In the genomic region with DNA sequence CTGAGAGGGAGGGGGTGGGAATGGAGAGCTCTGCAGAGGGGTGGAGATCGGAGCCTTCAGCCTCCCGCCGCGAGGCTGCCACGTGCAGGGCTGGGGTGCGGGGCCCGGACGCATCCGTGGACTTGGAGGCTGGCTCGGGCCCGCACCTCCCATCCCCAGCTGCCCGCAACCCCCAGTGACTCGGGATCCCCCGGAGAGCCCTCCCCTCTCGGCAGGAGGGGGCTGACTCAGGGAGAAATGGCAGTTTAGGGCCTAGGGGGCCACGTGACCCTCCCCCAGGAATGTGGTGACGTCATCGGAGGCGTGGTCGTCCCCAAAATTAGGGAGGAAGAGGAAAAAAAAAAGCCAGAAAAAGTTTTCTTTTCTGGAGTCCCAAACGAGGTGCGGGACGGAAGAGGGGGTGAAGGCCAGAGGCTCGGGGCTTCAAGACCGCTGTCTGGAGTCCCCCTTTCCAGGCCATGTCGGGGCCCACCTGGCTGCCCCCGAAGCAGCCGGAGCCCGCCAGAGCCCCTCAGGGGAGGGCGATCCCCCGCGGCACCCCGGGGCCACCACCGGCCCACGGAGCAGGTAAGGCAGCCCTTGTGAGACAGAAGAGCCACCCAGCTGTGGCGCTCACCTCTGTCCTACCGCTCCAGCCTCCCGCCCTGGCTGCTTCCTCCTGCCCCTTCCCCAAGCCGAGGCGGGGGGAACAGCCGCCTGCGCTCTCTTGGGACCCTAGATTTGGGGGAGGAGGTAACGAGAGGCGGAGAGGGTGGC, we compare ENCODE assay signal across 8 cellular contexts. TPM values are rescaled to one million over a fixed set of nuclear protein-coding genes. Genes with fewer than 3 reads are reported as not detected.
DNase-seq lines count a peak whose midpoint lies in the region; ATAC-seq and TF ChIP-seq lines count a peak whose summit lies in the region.

A gene with protein sequence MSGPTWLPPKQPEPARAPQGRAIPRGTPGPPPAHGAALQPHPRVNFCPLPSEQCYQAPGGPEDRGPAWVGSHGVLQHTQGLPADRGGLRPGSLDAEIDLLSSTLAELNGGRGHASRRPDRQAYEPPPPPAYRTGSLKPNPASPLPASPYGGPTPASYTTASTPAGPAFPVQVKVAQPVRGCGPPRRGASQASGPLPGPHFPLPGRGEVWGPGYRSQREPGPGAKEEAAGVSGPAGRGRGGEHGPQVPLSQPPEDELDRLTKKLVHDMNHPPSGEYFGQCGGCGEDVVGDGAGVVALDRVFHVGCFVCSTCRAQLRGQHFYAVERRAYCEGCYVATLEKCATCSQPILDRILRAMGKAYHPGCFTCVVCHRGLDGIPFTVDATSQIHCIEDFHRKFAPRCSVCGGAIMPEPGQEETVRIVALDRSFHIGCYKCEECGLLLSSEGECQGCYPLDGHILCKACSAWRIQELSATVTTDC (plus strand): TSS at position 348 of the 756 bp plus-strand sequence. CDS start 111 bp downstream, at position 459.

- H3K4me2 ChIP-seq in mammary epithelial cell (ENCODE audit: insufficient read depth, low read depth, low read length), result peak within 1 kb of the TSS; percentile 86

- H3K4me3 ChIP-seq in mammary epithelial cell (replicated peaks in 1 of 3; ENCODE audit: insufficient read depth in 1 of 3, low read depth in 2 of 3, low read length in 3 of 3) (peak within 1 kb of the TSS; percentile 96 to 98 (median 97)), iPS-20b (ENCODE audit: low read length) (peak within 1 kb of the TSS; percentile 93), skeletal muscle cell (ENCODE audit: low read depth, low read length) (peak within 1 kb of the TSS; percentile 96)

- no peaks in the 10 kb centered on the region for H3K9me3 ChIP-seq in mammary epithelial cell (replicated peaks; ENCODE audit: insufficient read depth, low read length)
- no peaks in the 10 kb centered on the region for H3K9me3 ChIP-seq in iPS-20b (ENCODE audit: insufficient read depth, low read depth, low read length)

- ATAC-seq in HG03175 (IDR thresholded peaks at IDR 0.05; ENCODE audit: unreplicated experiment), result peak; percentile 41
- ATAC-seq in GM21528 (IDR thresholded peaks at IDR 0.05; ENCODE audit: low FRiP score, unreplicated experiment), result no peak

- peak within 1 kb of the TSS; percentile 95 for H3K27ac ChIP-seq in mammary epithelial cell (ENCODE audit: insufficient read depth, low read depth, low read length)
- peak within 1 kb of the TSS; percentile 99 for H3K27ac ChIP-seq in iPS-20b (ENCODE audit: low read length)

- dilution Hi-C loops in mammary epithelial cell (cut with HindIII; ENCODE audit: low sequenced_read_pairs), result no loop called here

- H3K27me3 ChIP-seq in mammary epithelial cell (ENCODE audit: insufficient read depth, low read length), result no peaks in the 10 kb centered on the region
- no peaks in the 10 kb centered on the region for H3K27me3 ChIP-seq in iPS-20b (ENCODE audit: insufficient read depth, low read length)

- TF ChIP-seq CTCF in mammary epithelial cell (conservative IDR thresholded peaks at IDR 0.05 in 1 of 2, IDR thresholded peaks at IDR 0.05 in 1 of 2; ENCODE audit: extremely low read depth in 1 of 2, insufficient read depth in 1 of 2, low read depth in 1 of 2, low read length in 2 of 2), result no peak

- H3K4me1 ChIP-seq in mammary epithelial cell (ENCODE audit: insufficient read depth, low read length) (peaks cover 30% of the 10 kb centered on the region), iPS-20b (ENCODE audit: insufficient read depth, low read length) (peaks cover 5% of the 10 kb centered on the region)

- H3K36me3 ChIP-seq in mammary epithelial cell (ENCODE audit: insufficient read depth, low read length) (peaks cover 15% of the 10 kb centered on the region), iPS-20b (ENCODE audit: insufficient read depth, low read depth, low read length) (peaks cover 47% of the 10 kb centered on the region)

- CTCF ChIA-PET in mammary epithelial cell (lab: Charles Lee; ENCODE audit: low non-redundant PET), result interaction anchor here (0.6 to 1.0 kb wide), 3 partner anchors 16 to 162 kb away, joined by 3 to 6 read pairs (median 4); a partner anchor contains a TSS

- BruUV-seq in mammary epithelial cell (replicated peaks; lab: Mats Ljungman, UMichigan), result TSS peak; percentile 79

- H3K9ac ChIP-seq in mammary epithelial cell (ENCODE audit: insufficient read depth, low read length) (peak within 1 kb of the TSS; percentile 94), iPS-20b (ENCODE audit: low read depth, low read length) (peak within 1 kb of the TSS; percentile 98)

- in situ Hi-C loops in mammary epithelial cell (cut with MboI; ENCODE audit: low sequenced_read_pairs in 2 of 2), result loop anchor here in 1 of 2 donors (25.0 kb wide), 2 partner anchors 305 to 405 kb away; a partner anchor contains a TSS

- DNase-seq in ELR (ENCODE audit: low read depth) (peak; percentile 92), mammary epithelial cell (peak; percentile 88), skeletal muscle cell (ENCODE audit: low read depth) (peak; percentile 82), NCI-H1930 (lab: John Stamatoyannopoulos, UW) (no peak)

- H3K79me2 ChIP-seq in mammary epithelial cell (ENCODE audit: insufficient read depth, low read length), result peaks cover 46% of the 10 kb centered on the region

- peak within 1 kb of the TSS; percentile 64 for H2AFZ ChIP-seq in mammary epithelial cell (ENCODE audit: low read depth, low read length)

- intact Hi-C loops in T-helper 2 cell treated with Interferon-gamma antibody and Interleukin-4, amounts not matched to agents 100 ng/mL and 5 ng/mL, for 36 hours (cut with micrococcal nuclease), result loop anchor here (5.0 kb wide), 1 partner anchor 350 kb away; a partner anchor contains a TSS
- intact Hi-C loops in mammary epithelial cell (cut with micrococcal nuclease), result loop anchor here (5.0 kb wide), 1 partner anchor 160 kb away; a partner anchor contains a TSS

- 0% methylated on average over 10 of the region's 44 CpGs for WGBS in mammary epithelial cell (ENCODE audit: low coverage, missing lambda C conversion rate)

- no peaks in the 10 kb centered on the region for H4K20me1 ChIP-seq in mammary epithelial cell (ENCODE audit: insufficient read depth, low read length)

RNA-seq across cellular contexts. Expression of the gene that starts here (rescaled TPM):
- 27.0 and 30.8 TPM in 2 replicates for total RNA-seq in T-helper 2 cell treated with Interferon-gamma antibody and Interleukin-4, amounts not matched to agents 100 ng/mL and 5 ng/mL, for 36 hours
- 100 to 1,000 TPM in 1 of 2 donors, 10 to 100 TPM in 1; 56.3 to 129 TPM for total RNA-seq in mammary epithelial cell
- 125 TPM for polyA plus RNA-seq in mammary epithelial cell
- 66.4 TPM for polyA minus RNA-seq in mammary epithelial cell

Comparison
In these comparisons a context has a peak if more than half of its experiments do, and no peak if none do; other contexts are left out.
1. DNase-seq: peak in ELR (single experiment), mammary epithelial cell (single experiment) and skeletal muscle cell (single experiment); none in NCI-H1930 (0 of 2).
2. Peak in every context shown above with its lines, with median percentiles within 50 percentile points of each other: H3K4me3 ChIP-seq.